Comparison of ENCODE assay signal across 11 cellular contexts in the genomic region with DNA sequence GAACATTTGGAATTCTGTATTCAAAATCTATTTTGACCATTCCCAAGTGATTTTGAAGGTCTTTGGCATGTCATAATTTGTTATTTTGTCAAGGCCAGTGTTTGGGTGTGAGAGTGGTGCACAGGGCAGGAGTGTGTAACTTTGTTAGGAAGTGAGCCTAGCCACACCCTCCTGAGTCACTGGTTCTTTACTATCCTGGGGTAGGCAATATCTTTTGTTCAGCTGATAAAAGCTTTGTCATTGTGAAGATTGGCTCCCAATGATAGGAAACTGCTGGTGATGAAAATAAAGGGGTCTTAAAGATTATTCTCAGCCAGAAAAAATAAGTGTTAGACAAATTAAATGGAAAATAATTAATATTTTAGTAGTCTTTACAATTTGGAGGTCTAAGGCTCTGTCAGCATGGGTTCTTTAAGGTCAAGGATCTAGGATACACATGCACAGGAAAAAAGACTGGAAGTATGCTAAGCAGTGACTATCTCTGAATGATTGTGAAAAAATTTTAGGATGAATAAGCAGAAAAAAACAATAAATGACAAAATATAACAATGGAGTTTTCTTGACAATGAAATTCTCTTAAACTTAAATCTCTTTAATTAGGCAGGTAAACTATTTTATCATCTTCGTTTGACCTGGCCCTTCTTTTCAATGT. TPM values are rescaled to one million over a fixed set of nuclear protein-coding genes. Genes with fewer than 3 reads are reported as not detected.
DNase-seq lines count a peak whose midpoint lies in the region; ATAC-seq and TF ChIP-seq lines count a peak whose summit lies in the region.
"Had no signal": no experiment of that assay in that cellular context is flagged by ENCODE, and none has a peak within 500 bp of the region (broad histone marks: within the 10 kb centered on the region; RNA-seq: fewer than 3 reads in every experiment).

No MANE protein-coding gene starts in this region.

- H3K27me3 Mint-ChIP-seq in GM23338 (ENCODE audit: insufficient read depth, low read depth, poor library complexity) = peaks cover 2% of the 10 kb centered on the region

- H4K20me1 ChIP-seq in GM23338 (replicated peaks; ENCODE audit: insufficient read depth) = peaks cover 30% of the 10 kb centered on the region

- H3K4me2 ChIP-seq in GM23338 = no peak overlapping the region

- TF ChIP-seq POLR2A in tibial nerve (IDR thresholded peaks at IDR 0.05) = no peak

- H3K36me3 ChIP-seq in GM23338 (ENCODE audit: insufficient read depth) (peaks cover 19% of the 10 kb centered on the region), psoas muscle (ENCODE audit: insufficient read depth in 1 of 2, low read depth in 1 of 2) (peaks cover 8 to 46% of the 10 kb centered on the region in 2 donors), tibial nerve (peaks cover 0 to 46% (median 8%) of the 10 kb centered on the region in 3 donors)

- H3K9me3 ChIP-seq in psoas muscle (no peaks in the 10 kb centered on the region), tibial nerve (no peaks in the 10 kb centered on the region)

- TF ChIP-seq EP300 in tibial nerve (IDR thresholded peaks at IDR 0.05) = no peak

- H3K4me3 Mint-ChIP-seq in GM23338 = no peak overlapping the region

- no peak for TF ChIP-seq CTCF in GM23338 (conservative IDR thresholded peaks at IDR 0.05; ENCODE audit: low read depth in 2 of 2)
- TF ChIP-seq CTCF in psoas muscle (IDR thresholded peaks at IDR 0.05) = no peak
- TF ChIP-seq CTCF in tibial nerve (IDR thresholded peaks at IDR 0.05) = no peak

- no peaks in the 10 kb centered on the region for H3K9me2 ChIP-seq in GM23338 (ENCODE audit: insufficient read depth)

- H3K27me3 ChIP-seq in GM23338 (ENCODE audit: insufficient read depth) (no peaks in the 10 kb centered on the region), psoas muscle (ENCODE audit: insufficient read depth in 3 of 3, low read length in 2 of 3) (no peaks in the 10 kb centered on the region), tibial nerve (no peaks in the 10 kb centered on the region)

- peak overlapping the region; percentile 83 for H3K27ac Mint-ChIP-seq in GM23338

- no peaks in the 10 kb centered on the region for H3K9me3 Mint-ChIP-seq in GM23338

- 69 to 80% (median 71%) methylated on average over 1 of the region's 1 CpG for WGBS in psoas muscle, 3 donors
- WGBS in tibial nerve, 2 donors = 74 to 79% methylated on average over 1 of the region's 1 CpG

- H3K36me3 Mint-ChIP-seq in GM23338 (ENCODE audit: low read depth) = peaks cover 37% of the 10 kb centered on the region

- peaks cover 4% of the 10 kb centered on the region for H3F3A ChIP-seq in GM23338 (replicated peaks; ENCODE audit: low read depth)

- no peak overlapping the region for H2AFZ ChIP-seq in GM23338

- intact Hi-C loops in psoas muscle (cut with DNase I) = no loop called here

- DNase-seq in GM23338 (ENCODE audit: low spot score) (no peak), NCI-H226 (peak; percentile 50), dermis blood vessel endothelial cell (peak; percentile 72), psoas muscle (no peak), NCI-H146 (lab: John Stamatoyannopoulos, UW) (no peak), tibial nerve (ENCODE audit: low spot score in 2 of 2) (no peak), cortex of kidney (lab: John Stamatoyannopoulos, UW) (no peak), middle frontal gyrus (ENCODE audit: extremely low spot score, low spot score) (no peak)
- DNase-seq: activated T-cell treated with anti-CD3 and anti-CD28 coated beads, Interleukin-2, amount 50 U/mL, for 1 hour had no signal

- ATAC-seq in GM23338 (no peak), psoas muscle (no peak)

- H3K4me1 ChIP-seq in GM23338 (ENCODE audit: insufficient read depth) (peaks cover 4% of the 10 kb centered on the region; the same call in 1 of the 2 replicates), psoas muscle (peaks cover 42% of the 10 kb centered on the region), tibial nerve (peaks cover 0 to 44% (median 26%) of the 10 kb centered on the region in 4 donors)

- H3K27ac ChIP-seq in GM23338 (ENCODE audit: low read depth) (peak overlapping the region; percentile 59; the same call in 1 of the 2 replicates), psoas muscle (peak overlapping the region; percentile 38), tibial nerve (no peak overlapping the region)

- H3K79me2 ChIP-seq in GM23338 (replicated peaks; ENCODE audit: insufficient read depth) = peaks cover 64% of the 10 kb centered on the region

- H3K4me3 ChIP-seq in GM23338 = no peak overlapping the region
- H3K4me3 ChIP-seq in psoas muscle = no peak overlapping the region
- H3K4me3 ChIP-seq in tibial nerve = no peak overlapping the region
- H3K4me3 ChIP-seq: skin epidermis had no signal

- peaks cover 22% of the 10 kb centered on the region; the same call in 2 of the 3 replicates for H3K4me1 Mint-ChIP-seq in GM23338

TF ChIP-seq in GM23338, 12 proteins besides CTCF, POLR2A, EP300 and RAD21 (continues in another document):
- TF ChIP-seq REST (IDR thresholded peaks at IDR 0.05; ENCODE audit: unreplicated experiment) (no peak), STAT1 (IDR thresholded peaks at IDR 0.05; ENCODE audit: unreplicated experiment) (no peak), JUNB (IDR thresholded peaks at IDR 0.05; ENCODE audit: unreplicated experiment) (no peak), EZH2 (IDR thresholded peaks at IDR 0.05; ENCODE audit: low read depth, unreplicated experiment) (no peak), POLR2AphosphoS5 (IDR thresholded peaks at IDR 0.05; ENCODE audit: low read depth) (no peak), CREB1 (CRISPR knock-in tag; IDR thresholded peaks at IDR 0.05; ENCODE audit: low read depth) (no peak)
- TF ChIP-seq, protein P1, sequence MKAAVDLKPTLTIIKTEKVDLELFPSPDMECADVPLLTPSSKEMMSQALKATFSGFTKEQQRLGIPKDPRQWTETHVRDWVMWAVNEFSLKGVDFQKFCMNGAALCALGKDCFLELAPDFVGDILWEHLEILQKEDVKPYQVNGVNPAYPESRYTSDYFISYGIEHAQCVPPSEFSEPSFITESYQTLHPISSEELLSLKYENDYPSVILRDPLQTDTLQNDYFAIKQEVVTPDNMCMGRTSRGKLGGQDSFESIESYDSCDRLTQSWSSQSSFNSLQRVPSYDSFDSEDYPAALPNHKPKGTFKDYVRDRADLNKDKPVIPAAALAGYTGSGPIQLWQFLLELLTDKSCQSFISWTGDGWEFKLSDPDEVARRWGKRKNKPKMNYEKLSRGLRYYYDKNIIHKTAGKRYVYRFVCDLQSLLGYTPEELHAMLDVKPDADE (IDR thresholded peaks at IDR 0.05) = no peak

RNA-seq across cellular contexts. Expression of gene UBN1, which starts 5.1 kb away (rescaled TPM):
- total RNA-seq in GM23338 (2014; rRNA removed; shearing (Covaris generic)) = 39.9 and 46.8 TPM in 2 replicates
- 18.3 and 18.7 TPM in 2 replicates for polyA plus RNA-seq in GM23338 (2016; fragmentation: Nextera tagmentation; extraction: Ambion mirVana)
- 30.1 and 44.6 TPM in 2 replicates for total RNA-seq in dermis blood vessel endothelial cell
- total RNA-seq in psoas muscle = 10 to 100 TPM; 25.5 to 33.3 (median 28.0) TPM
- 10 to 100 TPM in 2 of 3 donors, 1 to 10 TPM in 1; 9.1 to 27.8 (median 11.7) TPM for polyA plus RNA-seq in psoas muscle
- 10 to 100 TPM; 24.5 to 47.4 (median 29.2) TPM for total RNA-seq in tibial nerve

RNA-seq across cellular contexts. Expression of gene GLYR1, which starts 5.3 kb away (rescaled TPM):
- total RNA-seq in GM23338 (2014; rRNA removed; shearing (Covaris generic)) = 90.5 and 105 TPM in 2 replicates
- polyA plus RNA-seq in GM23338 (2016; fragmentation: Nextera tagmentation; extraction: Ambion mirVana) (55.1 and 59.9 TPM in 2 replicates), psoas muscle (10 to 100 TPM; 28.6 to 64.5 (median 32.3) TPM)
- total RNA-seq in dermis blood vessel endothelial cell (85.6 and 103 TPM in 2 replicates), psoas muscle (10 to 100 TPM; 53.3 to 74.1 (median 66.8) TPM), tibial nerve (10 to 100 TPM; 42.0 to 59.4 (median 50.9) TPM)

RNA-seq across cellular contexts. Expression of gene ROGDI, which starts 49.9 kb away (rescaled TPM):
- total RNA-seq in GM23338 (2014; rRNA removed; shearing (Covaris generic)) = 23.3 and 38.8 TPM in 2 replicates
- 30.3 and 31.9 TPM in 2 replicates for polyA plus RNA-seq in GM23338 (2016; fragmentation: Nextera tagmentation; extraction: Ambion mirVana)
- total RNA-seq in dermis blood vessel endothelial cell = 22.5 and 22.8 TPM in 2 replicates
- 10 to 100 TPM; 14.2 to 44.0 (median 21.9) TPM for total RNA-seq in psoas muscle
- 10 to 100 TPM; 13.2 to 33.7 (median 17.3) TPM for polyA plus RNA-seq in psoas muscle
- 10 to 100 TPM; 10.5 to 28.5 (median 16.8) TPM for total RNA-seq in tibial nerve

RNA-seq across cellular contexts. Expression of gene SMIM22, which starts 57.2 kb away (rescaled TPM):
- not detected in 2 replicates for total RNA-seq in GM23338 (2014; rRNA removed; shearing (Covaris generic))
- polyA plus RNA-seq in GM23338 (2016; fragmentation: Nextera tagmentation; extraction: Ambion mirVana) = 1.3 and 1.4 TPM in 2 replicates
- not detected in 2 replicates for total RNA-seq in dermis blood vessel endothelial cell
- total RNA-seq in psoas muscle = not detected
- under 1 TPM in 1 of 3 donors, not detected in 2; 0.32 TPM for polyA plus RNA-seq in psoas muscle
- total RNA-seq in tibial nerve = not detected
- total RNA-seq: kidney epithelial cell had no signal

Comparison
In these comparisons a context has a peak if more than half of its experiments do, and no peak if none do; other contexts are left out.
1. DNase-seq: peak in NCI-H226 (single experiment) and dermis blood vessel endothelial cell (single experiment); none in GM23338 (single experiment), psoas muscle (0 of 2), NCI-H146 (single experiment), tibial nerve (0 of 2), cortex of kidney (single experiment) and middle frontal gyrus (single experiment).
2. H3K27ac ChIP-seq: peak in GM23338 (single experiment) and psoas muscle (single experiment); none in tibial nerve (0 of 4).